In genomic region chr6:135438907-135439535, GRCh38 we compare ENCODE assay signal across 9 cellular contexts. TPM values are rescaled to one million over a fixed set of nuclear protein-coding genes. Genes with fewer than 3 reads are reported as not detected.
DNase-seq lines count a peak whose midpoint lies in the region; ATAC-seq and TF ChIP-seq lines count a peak whose summit lies in the region.
"Had no signal": no experiment of that assay in that cellular context is flagged by ENCODE, and none has a peak within 500 bp of the region (broad histone marks: within the 10 kb centered on the region; RNA-seq: fewer than 3 reads in every experiment).

No MANE protein-coding gene starts in this region.

- peak overlapping the region; percentile 59 for H3K27ac Mint-ChIP-seq in activated naive CD4-positive, alpha-beta T cell treated with anti-CD3 and anti-CD28 coated beads, Interleukin-2, amount 10 ng/mL, durations not matched to agents 7 days and 5 days
- H3K27ac Mint-ChIP-seq: dendritic cell treated with granulocyte-macrophage colony-stimulating factor and Interleukin-4, amounts not matched to agents 40 ng/mL and 50 ng/mL, for 4 days had no signal

- CTCF ChIA-PET in activated naive CD4-positive, alpha-beta T cell treated with anti-CD3 and anti-CD28 coated beads, Interleukin-2, amount 10 ng/mL, durations not matched to agents 7 days and 5 days (lab: Charles Lee): interaction anchor here (0.9 to 2.3 kb wide), 10 partner anchors 10 to 617 kb away, joined by 3 to 15 read pairs (median 3); no protein-coding TSS in a partner anchor

- peaks cover 23% of the 10 kb centered on the region for H3K4me1 Mint-ChIP-seq in activated naive CD4-positive, alpha-beta T cell treated with anti-CD3 and anti-CD28 coated beads, Interleukin-2, amount 10 ng/mL, durations not matched to agents 7 days and 5 days

- in situ Hi-C loops in SK-MEL-5 (cut with HindIII; ENCODE audit: low pct_unique_long_range_greater_than_20kb, low sequenced_read_pairs): no loop called here

- peak; percentile 51 for TF ChIP-seq CTCF in fibroblast of villous mesenchyme (IDR thresholded peaks at IDR 0.05; ENCODE audit: insufficient read depth, low read depth, low read length)

- DNase-seq in activated naive CD4-positive, alpha-beta T cell treated with anti-CD3 and anti-CD28 coated beads, Interleukin-2, amount 10 ng/mL, durations not matched to agents 7 days and 5 days: no peak
- no peak for DNase-seq in activated naive CD4-positive, alpha-beta T cell treated with anti-CD3 and anti-CD28 coated beads, Interleukin-2, amount 50 U/mL, for 16 hours
- DNase-seq in SK-MEL-5 (ENCODE audit: low read depth, low spot score): peak; percentile 56
- peak; percentile 37 for DNase-seq in fibroblast of villous mesenchyme (ENCODE audit: low read depth)
- no peak for DNase-seq in mucosa of gallbladder (ENCODE audit: low spot score)
- DNase-seq in ecto neural progenitor cell (ENCODE audit: low spot score): no peak

- peaks cover 4% of the 10 kb centered on the region for H3K36me3 Mint-ChIP-seq in activated naive CD4-positive, alpha-beta T cell treated with anti-CD3 and anti-CD28 coated beads, Interleukin-2, amount 10 ng/mL, durations not matched to agents 7 days and 5 days

- no peak overlapping the region for H3K4me3 Mint-ChIP-seq in activated naive CD4-positive, alpha-beta T cell treated with anti-CD3 and anti-CD28 coated beads, Interleukin-2, amount 10 ng/mL, durations not matched to agents 7 days and 5 days
- H3K4me3 Mint-ChIP-seq: dendritic cell treated with granulocyte-macrophage colony-stimulating factor and Interleukin-4, amounts not matched to agents 40 ng/mL and 50 ng/mL, for 4 days had no signal

- no peaks in the 10 kb centered on the region for H3K27me3 Mint-ChIP-seq in activated naive CD4-positive, alpha-beta T cell treated with anti-CD3 and anti-CD28 coated beads, Interleukin-2, amount 10 ng/mL, durations not matched to agents 7 days and 5 days
- H3K27me3 Mint-ChIP-seq: dendritic cell treated with granulocyte-macrophage colony-stimulating factor and Interleukin-4, amounts not matched to agents 40 ng/mL and 50 ng/mL, for 4 days had no signal

- H3K4me3 ChIP-seq in fibroblast of villous mesenchyme (ENCODE audit: low read depth, low read length): no peak overlapping the region

- no peaks in the 10 kb centered on the region for H3K9me3 Mint-ChIP-seq in activated naive CD4-positive, alpha-beta T cell treated with anti-CD3 and anti-CD28 coated beads, Interleukin-2, amount 10 ng/mL, durations not matched to agents 7 days and 5 days
- H3K9me3 Mint-ChIP-seq: dendritic cell treated with granulocyte-macrophage colony-stimulating factor and Interleukin-4, amounts not matched to agents 40 ng/mL and 50 ng/mL, for 4 days had no signal

- ATAC-seq in HG03432 (IDR thresholded peaks at IDR 0.05; ENCODE audit: unreplicated experiment): peak; percentile 53
- ATAC-seq in HG03108 (IDR thresholded peaks at IDR 0.05; ENCODE audit: unreplicated experiment): no peak

RNA-seq across cellular contexts. Expression of gene AHI1, which starts 58.5 kb away (rescaled TPM):
- 5.8 and 7.4 TPM in 2 replicates for total RNA-seq in SK-MEL-5 (2014; rRNA removed; shearing (Covaris generic))
- polyA plus RNA-seq in SK-MEL-5 (2015; cell fraction: cytosol; rRNA removed): 2.9 and 5.4 TPM in 2 replicates
- polyA plus RNA-seq in SK-MEL-5 (2015; cell fraction: nucleus; rRNA removed): 29.7 and 40.6 TPM in 2 replicates
- total RNA-seq in fibroblast of villous mesenchyme (16.1 and 29.8 TPM in 2 replicates), mucosa of gallbladder (20.0 TPM)

Comparison
In these comparisons a context has a peak if more than half of its experiments do, and no peak if none do; other contexts are left out.
1. DNase-seq: peak in SK-MEL-5 (single experiment) and fibroblast of villous mesenchyme (single experiment); none in activated naive CD4-positive, alpha-beta T cell treated with anti-CD3 and anti-CD28 coated beads, Interleukin-2, amount 10 ng/mL, durations not matched to agents 7 days and 5 days (single experiment), activated naive CD4-positive, alpha-beta T cell treated with anti-CD3 and anti-CD28 coated beads, Interleukin-2, amount 50 U/mL, for 16 hours (single experiment), mucosa of gallbladder (single experiment) and ecto neural progenitor cell (single experiment).